In the genomic region with DNA sequence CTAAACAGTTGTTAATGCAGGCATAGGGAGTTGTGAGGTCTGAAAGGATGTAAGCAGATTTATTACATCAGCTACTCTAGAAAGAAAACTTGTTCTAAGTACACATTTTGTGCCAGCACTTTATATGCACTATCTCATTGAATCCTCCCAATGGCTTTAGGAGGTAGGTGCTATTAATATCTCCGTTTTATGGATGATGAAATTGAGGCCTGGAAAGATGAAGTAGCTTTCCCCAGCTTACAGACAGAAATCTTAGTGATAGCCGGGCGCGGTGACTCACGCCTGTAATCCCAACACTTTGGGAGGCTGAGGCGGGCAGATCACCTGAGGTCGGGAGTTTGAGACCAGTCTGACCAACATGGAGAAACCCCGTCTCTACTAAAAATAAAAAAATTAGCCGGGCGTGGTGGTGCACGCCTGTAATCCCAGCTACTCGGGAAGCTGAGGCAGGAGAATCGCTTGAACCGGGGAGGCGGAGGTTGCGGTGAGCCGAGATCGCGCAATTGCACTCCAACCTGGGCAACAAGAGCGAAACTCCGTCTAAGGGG, we compare ENCODE assay signal across 9 cellular contexts. TPM values are rescaled to one million over a fixed set of nuclear protein-coding genes. Genes with fewer than 3 reads are reported as not detected.
DNase-seq lines count a peak whose midpoint lies in the region; ATAC-seq and TF ChIP-seq lines count a peak whose summit lies in the region.
"Not testable (repeated sequence)": the region's sequence is repeated elsewhere in the genome, so short reads cannot be mapped to it uniquely, and the experiment has no call there.
"Had no signal": no experiment of that assay in that cellular context is flagged by ENCODE, and none has a peak within 500 bp of the region (broad histone marks: within the 10 kb centered on the region; RNA-seq: fewer than 3 reads in every experiment).

No MANE protein-coding gene starts in this region.

- TF ChIP-seq POLR2A in stomach (IDR thresholded peaks at IDR 0.05): not testable (repeated sequence)

- H3K27me3 ChIP-seq in BJ (ENCODE audit: control insufficient read depth, insufficient read depth, low read length); Panc1 (ENCODE audit: control insufficient read depth, insufficient read depth, low read length); ectodermal cell (ENCODE audit: control insufficient read depth, insufficient read depth, low read length, poor library complexity, severe bottlenecking); iPS DF 6.9 (ENCODE audit: control insufficient read depth, insufficient read depth, low read length); stomach: not testable (repeated sequence)

- H3K9me3 Mint-ChIP-seq in activated T-helper 17 cell treated with anti-CD3 and anti-CD28 coated beads, Interleukin-2, amount 50 U/mL, for 72 hours; natural killer cell treated with Interleukin-12 subunit alpha and Interleukin-12 subunit beta and Interleukin-15 and Interleukin-18, amount 100 ng/mL, for 72 hours: not testable (repeated sequence)

- not testable (repeated sequence) for H3K9me3 ChIP-seq in Panc1 (ENCODE audit: control insufficient read depth, insufficient read depth, low read depth, low read length); ectodermal cell (ENCODE audit: control insufficient read depth, low read length); iPS DF 6.9 (ENCODE audit: control insufficient read depth, insufficient read depth, low read length); stomach

- peaks cover 57% of the 10 kb centered on the region for H3K36me3 Mint-ChIP-seq in activated T-helper 17 cell treated with anti-CD3 and anti-CD28 coated beads, Interleukin-2, amount 50 U/mL, for 72 hours (ENCODE audit: low read depth)
- peaks cover 22% of the 10 kb centered on the region for H3K36me3 Mint-ChIP-seq in natural killer cell treated with Interleukin-12 subunit alpha and Interleukin-12 subunit beta and Interleukin-15 and Interleukin-18, amount 100 ng/mL, for 72 hours

- in situ Hi-C loops in Panc1 (cut with HindIII; ENCODE audit: low pct_unique_long_range_greater_than_20kb, low sequenced_read_pairs): not testable (repeated sequence)

- H3K4me1 ChIP-seq in Panc1 (ENCODE audit: control insufficient read depth, insufficient read depth, low read length) (peaks cover 18% of the 10 kb centered on the region), stomach (peaks cover 30 to 48% (median 43%) of the 10 kb centered on the region in 4 donors)
- not testable (repeated sequence) for H3K4me1 ChIP-seq in ectodermal cell (ENCODE audit: control insufficient read depth, insufficient read depth, low read length); iPS DF 6.9 (ENCODE audit: control insufficient read depth, insufficient read depth, low read length)

- not testable (repeated sequence) for TF ChIP-seq EP300 in stomach (IDR thresholded peaks at IDR 0.05)

- not testable (repeated sequence) for H3K27me3 Mint-ChIP-seq in activated T-helper 17 cell treated with anti-CD3 and anti-CD28 coated beads, Interleukin-2, amount 50 U/mL, for 72 hours; natural killer cell treated with Interleukin-12 subunit alpha and Interleukin-12 subunit beta and Interleukin-15 and Interleukin-18, amount 100 ng/mL, for 72 hours

- intact Hi-C loops in Panc1 (cut with micrococcal nuclease; ENCODE audit: unreplicated experiment); stomach (cut with DNase I; ENCODE audit: low total_unique reads): not testable (repeated sequence)

- not testable (repeated sequence) for BruUV-seq in Panc1 (replicated peaks; lab: Mats Ljungman, UMichigan)

- H3K36me3 ChIP-seq in BJ (ENCODE audit: control insufficient read depth, insufficient read depth, low read length); iPS DF 6.9 (ENCODE audit: control insufficient read depth, insufficient read depth, low read length): not testable (repeated sequence)
- H3K36me3 ChIP-seq in Panc1 (ENCODE audit: control insufficient read depth, insufficient read depth, low read length) (peaks cover 22% of the 10 kb centered on the region), ectodermal cell (ENCODE audit: control insufficient read depth, insufficient read depth, low read length) (peaks cover 17% of the 10 kb centered on the region), stomach (peaks cover 29 to 33% (median 32%) of the 10 kb centered on the region in 4 donors)

- H3K4me1 Mint-ChIP-seq in activated T-helper 17 cell treated with anti-CD3 and anti-CD28 coated beads, Interleukin-2, amount 50 U/mL, for 72 hours: peaks cover 18% of the 10 kb centered on the region
- peaks cover 32 to 41% of the 10 kb centered on the region in 2 donors for H3K4me1 Mint-ChIP-seq in natural killer cell treated with Interleukin-12 subunit alpha and Interleukin-12 subunit beta and Interleukin-15 and Interleukin-18, amount 100 ng/mL, for 72 hours (ENCODE audit: low read depth in 2 of 2)

- H3K27ac Mint-ChIP-seq in activated T-helper 17 cell treated with anti-CD3 and anti-CD28 coated beads, Interleukin-2, amount 50 U/mL, for 72 hours: peak overlapping the region; percentile 91
- H3K27ac Mint-ChIP-seq in natural killer cell treated with Interleukin-12 subunit alpha and Interleukin-12 subunit beta and Interleukin-15 and Interleukin-18, amount 100 ng/mL, for 72 hours: peak overlapping the region; percentile 95 to 97

- peak overlapping the region; percentile 98 for H3K4me3 Mint-ChIP-seq in activated T-helper 17 cell treated with anti-CD3 and anti-CD28 coated beads, Interleukin-2, amount 50 U/mL, for 72 hours
- peak overlapping the region; percentile 100 for H3K4me3 Mint-ChIP-seq in natural killer cell treated with Interleukin-12 subunit alpha and Interleukin-12 subunit beta and Interleukin-15 and Interleukin-18, amount 100 ng/mL, for 72 hours

- POLR2A ChIA-PET in BJ (lab: Charles Lee); Panc1 (lab: Charles Lee): not testable (repeated sequence)

- WGBS in ectodermal cell, 2 experiments: 89 to 91% methylated on average over 21 of the region's 21 CpGs
- WGBS in iPS DF 6.9 (ENCODE audit: insufficient coverage, insufficient read length): no CpG with 5 or more reads among the region's 21 CpGs
- 75 to 82% (median 76%) methylated on average over 21 of the region's 21 CpGs for WGBS in stomach, 5 donors

- CTCF ChIA-PET in BJ (lab: Yijun Ruan, JAX): interaction anchor here (0.6 to 2.0 kb wide), 7 partner anchors 8 to 270 kb away, joined by 3 to 7 read pairs (median 3); no protein-coding TSS in a partner anchor
- CTCF ChIA-PET in Panc1 (lab: Charles Lee): interaction anchor here (0.6 kb wide), 1 partner anchor 60 kb away, joined by 3 read pairs; no protein-coding TSS in a partner anchor

- not testable (repeated sequence) for DNase-seq in BJ (ENCODE audit: low read depth); HFF-Myc (ENCODE audit: extremely low read depth, low read depth); Panc1 (ENCODE audit: low read depth, low spot score); iPS DF 6.9 (ENCODE audit: low read depth, low spot score); natural killer cell treated with Interleukin-12 subunit alpha and Interleukin-12 subunit beta and Interleukin-15 and Interleukin-18, amount 100 ng/mL, for 72 hours (ENCODE audit: low spot score); stomach

- H3K4me3 ChIP-seq in BJ (ENCODE audit: low read depth, low read length): peak overlapping the region; percentile 78
- peak overlapping the region; percentile 87 for H3K4me3 ChIP-seq in HFF-Myc (replicated peaks; ENCODE audit: low read depth, low read length)
- H3K4me3 ChIP-seq in Panc1 (ENCODE audit: low read depth in 2 of 2, low read length in 2 of 2): peak overlapping the region; percentile 75 to 96
- H3K4me3 ChIP-seq in ectodermal cell (ENCODE audit: insufficient read depth, low read depth, low read length): peak overlapping the region; percentile 83
- H3K4me3 ChIP-seq in iPS DF 6.9 (ENCODE audit: low read length): peak overlapping the region; percentile 81
- H3K4me3 ChIP-seq in stomach: peak overlapping the region; percentile 70 to 78 (median 76)

- not testable (repeated sequence) for ATAC-seq in Panc1; activated T-helper 17 cell treated with anti-CD3 and anti-CD28 coated beads, Interleukin-2, amount 50 U/mL, for 72 hours (replicated peaks); natural killer cell treated with Interleukin-12 subunit alpha and Interleukin-12 subunit beta and Interleukin-15 and Interleukin-18, amount 100 ng/mL, for 72 hours

- H3K27ac ChIP-seq in Panc1 (ENCODE audit: low read length) (peak overlapping the region; percentile 88), stomach (peak overlapping the region; percentile 82 to 97 (median 94))
- H3K27ac ChIP-seq in ectodermal cell (ENCODE audit: insufficient read depth, low read depth, low read length, poor library complexity, severe bottlenecking); iPS DF 6.9 (ENCODE audit: low read length): not testable (repeated sequence)

- not testable (repeated sequence) for TF ChIP-seq CTCF in BJ (IDR thresholded peaks at IDR 0.05; ENCODE audit: insufficient read depth, low read depth, low read length); HFF-Myc (IDR thresholded peaks at IDR 0.05; ENCODE audit: low read depth, low read length, missing control alignments); Panc1 (IDR thresholded peaks at IDR 0.05); stomach (IDR thresholded peaks at IDR 0.05)

RNA-seq across cellular contexts. Expression of gene CCDC174, which starts 0.9 kb away (rescaled TPM):
- polyA plus RNA-seq in BJ (2011; rRNA removed) (8.9 and 9.3 TPM in 2 replicates), stomach (10 to 100 TPM; 12.5 to 26.7 (median 15.3) TPM)
- 4.7 and 6.8 TPM in 2 replicates for polyA minus RNA-seq in BJ (2011; rRNA and poly(A)+ RNA removed)
- total RNA-seq in Panc1 (2021; ENCODE audit: unreplicated experiment) (10.6 TPM), stomach (10 to 100 TPM in 4 of 5 donors, 1 to 10 TPM in 1; 8.5 to 44.0 (median 19.6) TPM)
- polyA plus RNA-seq in Panc1 (2012; ENCODE audit: insufficient read length): 5.9 TPM
- 10 to 100 TPM; 17.7 to 27.6 TPM for total RNA-seq in activated T-helper 17 cell treated with anti-CD3 and anti-CD28 coated beads, Interleukin-2, amount 50 U/mL, for 72 hours
- 23.1 TPM for polyA plus RNA-seq in ectodermal cell (2013, experiment 1 of 4)
- polyA plus RNA-seq in ectodermal cell (2013, experiment 2 of 4): 21.4 TPM
- 13.7 TPM for polyA plus RNA-seq in ectodermal cell (2013, experiment 3 of 4)
- 16.1 TPM for polyA plus RNA-seq in ectodermal cell (2013, experiment 4 of 4)
- total RNA-seq in natural killer cell treated with Interleukin-12 subunit alpha and Interleukin-12 subunit beta and Interleukin-15 and Interleukin-18, amount 100 ng/mL, for 72 hours: 10 to 100 TPM; 21.7 to 27.0 TPM

RNA-seq across cellular contexts. Expression of gene C3orf20, which starts 22.5 kb away (rescaled TPM):
- polyA plus RNA-seq in BJ (2011; rRNA removed): not detected in 2 replicates
- polyA minus RNA-seq in BJ (2011; rRNA and poly(A)+ RNA removed): 0.10 and 0.14 TPM in 2 replicates
- total RNA-seq in Panc1 (2021; ENCODE audit: unreplicated experiment): not detected
- polyA plus RNA-seq in Panc1 (2012; ENCODE audit: insufficient read length): 0.08 TPM
- under 1 TPM; 0.16 to 0.45 TPM for total RNA-seq in activated T-helper 17 cell treated with anti-CD3 and anti-CD28 coated beads, Interleukin-2, amount 50 U/mL, for 72 hours
- polyA plus RNA-seq in ectodermal cell (2013, experiment 1 of 4): not detected
- polyA plus RNA-seq in ectodermal cell (2013, experiment 2 of 4): not detected
- not detected for polyA plus RNA-seq in ectodermal cell (2013, experiment 3 of 4)
- not detected for polyA plus RNA-seq in ectodermal cell (2013, experiment 4 of 4)
- under 1 TPM in 1 of 2 donors, not detected in 1; 0.93 TPM for total RNA-seq in natural killer cell treated with Interleukin-12 subunit alpha and Interleukin-12 subunit beta and Interleukin-15 and Interleukin-18, amount 100 ng/mL, for 72 hours
- under 1 TPM in 1 of 5 donors, not detected in 4; 0.37 TPM for total RNA-seq in stomach
- polyA plus RNA-seq in stomach: not detected
- total RNA-seq: dermis blood vessel endothelial cell had no signal
